ENCODE assay signal across 15 cellular contexts in the genomic region with DNA sequence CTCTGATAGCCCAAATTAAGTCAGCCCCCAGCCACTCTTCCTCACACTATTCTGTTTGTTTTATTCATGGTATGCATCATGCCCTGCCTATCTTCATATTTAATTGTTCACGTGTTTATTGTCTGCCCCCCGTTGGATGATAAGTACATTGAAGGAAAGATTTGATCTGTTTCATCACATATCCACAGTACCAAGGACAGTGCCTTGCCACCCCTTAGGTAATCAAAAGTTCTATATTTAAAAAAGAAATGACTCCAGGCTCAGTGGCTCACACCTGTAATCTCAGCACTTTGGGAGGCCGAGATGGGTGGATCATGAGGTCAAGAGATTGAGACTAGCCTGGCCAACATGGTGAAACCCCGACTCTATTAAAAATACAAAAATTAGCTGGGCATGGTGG. TPM values are rescaled to one million over a fixed set of nuclear protein-coding genes. Genes with fewer than 3 reads are reported as not detected.
DNase-seq lines count a peak whose midpoint lies in the region; ATAC-seq and TF ChIP-seq lines count a peak whose summit lies in the region.
"Had no signal": no experiment of that assay in that cellular context is flagged by ENCODE, and none has a peak within 500 bp of the region (broad histone marks: within the 10 kb centered on the region; RNA-seq: fewer than 3 reads in every experiment).

No MANE protein-coding gene starts in this region.

- no peak for TF ChIP-seq RAD21 in SK-N-SH (IDR thresholded peaks at IDR 0.05; ENCODE audit: low read length)
- no peak for TF ChIP-seq RAD21 in Ishikawa (IDR thresholded peaks at IDR 0.05; ENCODE audit: low read depth)

- peaks cover 0 to 7% of the 10 kb centered on the region in 2 experiments; a peak in 1 of 4 replicates for H3K4me1 ChIP-seq in SK-N-SH (ENCODE audit: control insufficient read depth in 1 of 2, insufficient read depth in 2 of 2, low read depth in 1 of 2, low read length in 1 of 2)
- H3K4me1 ChIP-seq: HAP-1 had no signal

- TF ChIP-seq CTCF in SK-N-SH (IDR thresholded peaks at IDR 0.05): no peak

- TF ChIP-seq EP300 in SK-N-SH (IDR thresholded peaks at IDR 0.05; ENCODE audit: borderline replicate concordance in 1 of 2, low read depth in 1 of 2, low read length in 1 of 2) (no peak), Ishikawa (IDR thresholded peaks at IDR 0.05; ENCODE audit: borderline replicate concordance) (no peak)

- H3K9ac ChIP-seq in SK-N-SH: no peak overlapping the region

- H3K36me3 ChIP-seq in SK-N-SH (replicated peaks in 1 of 2; ENCODE audit: control insufficient read depth in 1 of 2, insufficient read depth in 2 of 2, low read length in 1 of 2): no peaks in the 10 kb centered on the region
- H3K36me3 ChIP-seq: HAP-1 had no signal

- ATAC-seq in SK-N-SH treated with all-trans-retinoic acid at 6 μM for 48 hours: no peak
- no peak for ATAC-seq in HG03565 (IDR thresholded peaks at IDR 0.05; ENCODE audit: unreplicated experiment)
- ATAC-seq in HG03521 (IDR thresholded peaks at IDR 0.05; ENCODE audit: unreplicated experiment): no peak

- H3K4me2 ChIP-seq in SK-N-SH: no peak overlapping the region

- H2AFZ ChIP-seq in SK-N-SH (ENCODE audit: low read depth): no peak overlapping the region

- no peaks in the 10 kb centered on the region for H3K79me2 ChIP-seq in SK-N-SH (ENCODE audit: insufficient read depth)

- no peaks in the 10 kb centered on the region for H3K27me3 ChIP-seq in SK-N-SH (ENCODE audit: insufficient read depth)

- H3F3A ChIP-seq in SK-N-SH (replicated peaks; ENCODE audit: insufficient read depth): no peaks in the 10 kb centered on the region

- no peak overlapping the region for H3K27ac ChIP-seq in SK-N-SH (ENCODE audit: low read depth in 2 of 2, low read length in 1 of 2)

- POLR2A ChIA-PET in SK-N-SH (lab: Yijun Ruan, JAX): no interaction called here

- no peaks in the 10 kb centered on the region for H4K20me1 ChIP-seq in SK-N-SH (ENCODE audit: insufficient read depth)

- CTCF ChIA-PET in SK-N-SH (lab: Yijun Ruan, JAX): no interaction called here

- H3K4me3 ChIP-seq in SK-N-SH (ENCODE audit: low read depth in 2 of 2, low read length in 1 of 2): no peak overlapping the region
- H3K4me3 ChIP-seq: HAP-1 had no signal

- no peaks in the 10 kb centered on the region for H3K9me2 ChIP-seq in SK-N-SH

- H3K9me3 ChIP-seq in SK-N-SH: no peaks in the 10 kb centered on the region
- H3K9me3 ChIP-seq: HAP-1 had no signal

- DNase-seq in SK-N-SH: no peak
- DNase-seq in ELR (ENCODE audit: low read depth): peak; percentile 4
- DNase-seq: 8988T; C1 segment of cervical spinal cord; Calu3; CD4-positive, alpha-beta memory T cell; COR-L47; DMS53; DMS79 treated with DMSO at 0.1 percent for 48 hours; GOT3 had no signal

- 79% methylated on average over 4 of the region's 4 CpGs for WGBS in SK-N-SH (ENCODE audit: low lambda C conversion rate)

TF ChIP-seq in SK-N-SH, 30 proteins besides CTCF, POLR2A, EP300 and RAD21 (continues in another document):
- TF ChIP-seq POLR2AphosphoS5 (IDR thresholded peaks at IDR 0.05; ENCODE audit: low read depth, low read length): no peak
- TF ChIP-seq, protein P1, sequence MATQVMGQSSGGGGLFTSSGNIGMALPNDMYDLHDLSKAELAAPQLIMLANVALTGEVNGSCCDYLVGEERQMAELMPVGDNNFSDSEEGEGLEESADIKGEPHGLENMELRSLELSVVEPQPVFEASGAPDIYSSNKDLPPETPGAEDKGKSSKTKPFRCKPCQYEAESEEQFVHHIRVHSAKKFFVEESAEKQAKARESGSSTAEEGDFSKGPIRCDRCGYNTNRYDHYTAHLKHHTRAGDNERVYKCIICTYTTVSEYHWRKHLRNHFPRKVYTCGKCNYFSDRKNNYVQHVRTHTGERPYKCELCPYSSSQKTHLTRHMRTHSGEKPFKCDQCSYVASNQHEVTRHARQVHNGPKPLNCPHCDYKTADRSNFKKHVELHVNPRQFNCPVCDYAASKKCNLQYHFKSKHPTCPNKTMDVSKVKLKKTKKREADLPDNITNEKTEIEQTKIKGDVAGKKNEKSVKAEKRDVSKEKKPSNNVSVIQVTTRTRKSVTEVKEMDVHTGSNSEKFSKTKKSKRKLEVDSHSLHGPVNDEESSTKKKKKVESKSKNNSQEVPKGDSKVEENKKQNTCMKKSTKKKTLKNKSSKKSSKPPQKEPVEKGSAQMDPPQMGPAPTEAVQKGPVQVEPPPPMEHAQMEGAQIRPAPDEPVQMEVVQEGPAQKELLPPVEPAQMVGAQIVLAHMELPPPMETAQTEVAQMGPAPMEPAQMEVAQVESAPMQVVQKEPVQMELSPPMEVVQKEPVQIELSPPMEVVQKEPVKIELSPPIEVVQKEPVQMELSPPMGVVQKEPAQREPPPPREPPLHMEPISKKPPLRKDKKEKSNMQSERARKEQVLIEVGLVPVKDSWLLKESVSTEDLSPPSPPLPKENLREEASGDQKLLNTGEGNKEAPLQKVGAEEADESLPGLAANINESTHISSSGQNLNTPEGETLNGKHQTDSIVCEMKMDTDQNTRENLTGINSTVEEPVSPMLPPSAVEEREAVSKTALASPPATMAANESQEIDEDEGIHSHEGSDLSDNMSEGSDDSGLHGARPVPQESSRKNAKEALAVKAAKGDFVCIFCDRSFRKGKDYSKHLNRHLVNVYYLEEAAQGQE (IDR thresholded peaks at IDR 0.05; ENCODE audit: low read depth, low read length): peak; percentile 64; the same call in 1 of the 2 replicates
- no peak for TF ChIP-seq NRF1 (IDR thresholded peaks at IDR 0.05; ENCODE audit: low read depth, low read length)
- no peak for TF ChIP-seq GABPA (IDR thresholded peaks at IDR 0.05; ENCODE audit: low read depth)
- no peak for TF ChIP-seq SMC3 (IDR thresholded peaks at IDR 0.05; ENCODE audit: low read depth, low read length)

TF ChIP-seq in SK-N-SH treated with all-trans-retinoic acid at 6 μM for 48 hours, 23 proteins besides CTCF, POLR2A, EP300 and RAD21 (continues in another document):
- TF ChIP-seq ZFP30 (CRISPR knock-in tag; IDR thresholded peaks at IDR 0.05) (no peak), ZNF8 (CRISPR knock-in tag; IDR thresholded peaks at IDR 0.05) (no peak), GLIS3 (CRISPR knock-in tag; IDR thresholded peaks at IDR 0.05) (no peak), ISL1 (CRISPR knock-in tag; IDR thresholded peaks at IDR 0.05) (no peak)
- TF ChIP-seq, protein P2, sequence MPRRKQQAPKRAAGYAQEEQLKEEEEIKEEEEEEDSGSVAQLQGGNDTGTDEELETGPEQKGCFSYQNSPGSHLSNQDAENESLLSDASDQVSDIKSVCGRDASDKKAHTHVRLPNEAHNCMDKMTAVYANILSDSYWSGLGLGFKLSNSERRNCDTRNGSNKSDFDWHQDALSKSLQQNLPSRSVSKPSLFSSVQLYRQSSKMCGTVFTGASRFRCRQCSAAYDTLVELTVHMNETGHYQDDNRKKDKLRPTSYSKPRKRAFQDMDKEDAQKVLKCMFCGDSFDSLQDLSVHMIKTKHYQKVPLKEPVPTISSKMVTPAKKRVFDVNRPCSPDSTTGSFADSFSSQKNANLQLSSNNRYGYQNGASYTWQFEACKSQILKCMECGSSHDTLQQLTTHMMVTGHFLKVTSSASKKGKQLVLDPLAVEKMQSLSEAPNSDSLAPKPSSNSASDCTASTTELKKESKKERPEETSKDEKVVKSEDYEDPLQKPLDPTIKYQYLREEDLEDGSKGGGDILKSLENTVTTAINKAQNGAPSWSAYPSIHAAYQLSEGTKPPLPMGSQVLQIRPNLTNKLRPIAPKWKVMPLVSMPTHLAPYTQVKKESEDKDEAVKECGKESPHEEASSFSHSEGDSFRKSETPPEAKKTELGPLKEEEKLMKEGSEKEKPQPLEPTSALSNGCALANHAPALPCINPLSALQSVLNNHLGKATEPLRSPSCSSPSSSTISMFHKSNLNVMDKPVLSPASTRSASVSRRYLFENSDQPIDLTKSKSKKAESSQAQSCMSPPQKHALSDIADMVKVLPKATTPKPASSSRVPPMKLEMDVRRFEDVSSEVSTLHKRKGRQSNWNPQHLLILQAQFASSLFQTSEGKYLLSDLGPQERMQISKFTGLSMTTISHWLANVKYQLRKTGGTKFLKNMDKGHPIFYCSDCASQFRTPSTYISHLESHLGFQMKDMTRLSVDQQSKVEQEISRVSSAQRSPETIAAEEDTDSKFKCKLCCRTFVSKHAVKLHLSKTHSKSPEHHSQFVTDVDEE (CRISPR knock-in tag; IDR thresholded peaks at IDR 0.05): no peak

TF ChIP-seq in Ishikawa, 13 proteins besides CTCF, POLR2A, EP300 and RAD21 (continues in another document):
- TF ChIP-seq, protein P1 (IDR thresholded peaks at IDR 0.05; ENCODE audit: low read depth): peak; percentile 54
- no peak for TF ChIP-seq EGR1 (IDR thresholded peaks at IDR 0.05)
- TF ChIP-seq, protein P3, sequence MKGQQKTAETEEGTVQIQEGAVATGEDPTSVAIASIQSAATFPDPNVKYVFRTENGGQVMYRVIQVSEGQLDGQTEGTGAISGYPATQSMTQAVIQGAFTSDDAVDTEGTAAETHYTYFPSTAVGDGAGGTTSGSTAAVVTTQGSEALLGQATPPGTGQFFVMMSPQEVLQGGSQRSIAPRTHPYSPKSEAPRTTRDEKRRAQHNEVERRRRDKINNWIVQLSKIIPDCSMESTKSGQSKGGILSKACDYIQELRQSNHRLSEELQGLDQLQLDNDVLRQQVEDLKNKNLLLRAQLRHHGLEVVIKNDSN (IDR thresholded peaks at IDR 0.05): no peak
- TF ChIP-seq TCF12 (IDR thresholded peaks at IDR 0.05; ENCODE audit: low read depth): no peak

RNA-seq across cellular contexts. Expression of a gene that starts 10.2 kb away (rescaled TPM):
- 6.3 and 6.8 TPM in 2 replicates for polyA plus RNA-seq in SK-N-SH (2012; rRNA removed)
- 4.6 and 6.0 TPM in 2 replicates for polyA plus RNA-seq in SK-N-SH (2012; cell fraction: cytosol; rRNA removed)
- polyA plus RNA-seq in SK-N-SH (2012; cell fraction: nucleus; rRNA removed): 8.6 and 11.2 TPM in 2 replicates
- polyA plus RNA-seq: CD4-positive, alpha-beta memory T cell had no signal
